Comparison of ENCODE assay signal across 8 cellular contexts in the genomic region with DNA sequence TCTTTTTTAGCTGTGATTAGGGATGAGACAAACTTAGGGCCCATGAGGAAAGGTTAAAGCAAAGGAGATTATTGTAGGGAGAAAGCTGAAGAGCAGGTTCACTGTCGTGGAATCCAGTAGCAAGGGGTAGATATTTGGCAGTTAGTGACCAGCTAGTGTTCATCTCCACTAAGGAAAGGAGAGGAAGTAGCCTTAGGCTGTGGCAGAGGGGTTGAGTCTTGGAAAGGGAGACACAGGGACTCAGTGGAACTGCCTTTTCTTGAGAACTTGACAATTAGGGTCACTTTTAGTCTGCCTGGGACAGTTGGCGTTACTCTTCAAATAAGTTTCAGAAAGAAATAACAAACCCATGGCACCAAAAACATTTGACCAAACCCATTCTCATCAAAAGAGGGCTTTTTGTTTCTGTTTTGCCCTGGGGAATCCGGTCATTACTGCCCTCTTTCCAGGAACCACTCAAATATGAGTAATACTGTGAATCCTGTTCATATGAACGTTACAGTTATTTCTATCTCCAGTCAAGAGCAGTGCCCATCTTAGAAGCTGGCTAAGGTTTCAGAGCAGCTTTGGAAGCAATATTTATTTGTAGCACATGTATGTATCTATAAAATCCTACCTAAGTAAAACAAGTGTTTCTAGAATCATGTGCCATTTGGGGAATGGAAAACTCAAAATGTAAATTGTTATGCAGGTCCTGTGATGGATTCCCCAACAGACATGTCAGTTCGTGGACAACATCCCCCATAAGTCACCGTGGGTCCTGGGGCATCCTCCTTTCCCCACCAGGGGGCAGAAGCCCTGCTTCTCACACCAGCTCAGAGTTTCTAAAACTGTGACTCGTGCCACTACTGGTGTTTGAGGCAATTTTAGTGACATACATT.
DNase-seq lines count a peak whose midpoint lies in the region; ATAC-seq and TF ChIP-seq lines count a peak whose summit lies in the region.

No MANE protein-coding gene starts in this region.

- H3K9ac ChIP-seq in colonic mucosa (ENCODE audit: low read depth in 2 of 2, low read length in 2 of 2) = no peak overlapping the region

- H3K36me3 Mint-ChIP-seq in CD4-positive, CD25-positive, alpha-beta regulatory T cell = no peaks in the 10 kb centered on the region
- peaks cover 6% of the 10 kb centered on the region; the same call in 1 of the 2 replicates for H3K36me3 Mint-ChIP-seq in WTC11

- TF ChIP-seq EP300 in gastroesophageal sphincter (IDR thresholded peaks at IDR 0.05) = no peak

- H3K36me3 ChIP-seq in CD4-positive, CD25-positive, alpha-beta regulatory T cell (ENCODE audit: control insufficient read depth, insufficient read depth, low read length) = no peaks in the 10 kb centered on the region
- H3K36me3 ChIP-seq in colonic mucosa = no peaks in the 10 kb centered on the region
- H3K36me3 ChIP-seq in gastroesophageal sphincter = no peaks in the 10 kb centered on the region

- ATAC-seq in CD4-positive, CD25-positive, alpha-beta regulatory T cell (ENCODE audit: low read depth in 2 of 2) = no peak
- ATAC-seq in GM19372 (IDR thresholded peaks at IDR 0.05; ENCODE audit: low read depth, unreplicated experiment) = peak; percentile 79
- peak; percentile 85 for ATAC-seq in WTC11
- no peak for ATAC-seq in gastroesophageal sphincter

- no peaks in the 10 kb centered on the region for H3K9me3 ChIP-seq in CD4-positive, CD25-positive, alpha-beta regulatory T cell (ENCODE audit: control insufficient read depth in 2 of 2, low read length in 2 of 2)
- no peaks in the 10 kb centered on the region for H3K9me3 ChIP-seq in colonic mucosa
- no peaks in the 10 kb centered on the region for H3K9me3 ChIP-seq in gastroesophageal sphincter

- H3K27ac Mint-ChIP-seq in CD4-positive, CD25-positive, alpha-beta regulatory T cell = no peak overlapping the region
- H3K27ac Mint-ChIP-seq in WTC11 = peak overlapping the region; percentile 13; the same call in 1 of the 2 replicates

- CTCF ChIA-PET in WTC11 (lab: Charles Lee) = interaction anchor here (0.6 to 1.9 kb wide), 18 partner anchors 11 to 370 kb away, joined by 3 to 14 read pairs (median 3); partner anchors contain the start of gene PHLPP1

- WGBS in gastroesophageal sphincter (ENCODE audit: low coverage in 1 of 2), 2 donors = 65 to 67% methylated on average over 7 of the region's 7 CpGs

- H3K4me3 ChIP-seq in CD4-positive, CD25-positive, alpha-beta regulatory T cell (ENCODE audit: low read depth, low read length) = no peak overlapping the region
- no peak overlapping the region for H3K4me3 ChIP-seq in colonic mucosa
- H3K4me3 ChIP-seq in gastroesophageal sphincter = no peak overlapping the region

- intact Hi-C loops in colonic mucosa (cut with DNase I) = loop anchor here (5.0 kb wide), 1 partner anchor 344 kb away; no protein-coding TSS in a partner anchor

- no peak overlapping the region for H3K4me3 Mint-ChIP-seq in CD4-positive, CD25-positive, alpha-beta regulatory T cell
- no peak overlapping the region for H3K4me3 Mint-ChIP-seq in WTC11

- no peak for TF ChIP-seq POLR2A in gastroesophageal sphincter (IDR thresholded peaks at IDR 0.05)

- no peaks in the 10 kb centered on the region for H3K4me1 ChIP-seq in CD4-positive, CD25-positive, alpha-beta regulatory T cell (ENCODE audit: control insufficient read depth, insufficient read depth, low read length, poor library complexity, severe bottlenecking)
- H3K4me1 ChIP-seq in colonic mucosa = no peaks in the 10 kb centered on the region
- peaks cover 0 to 3% (median 0%) of the 10 kb centered on the region in 3 donors for H3K4me1 ChIP-seq in gastroesophageal sphincter

- H3K9me3 Mint-ChIP-seq in CD4-positive, CD25-positive, alpha-beta regulatory T cell = peaks cover 0 to 3% (median 0%) of the 10 kb centered on the region in 7 donors
- H3K9me3 Mint-ChIP-seq in WTC11 = peaks cover 9% of the 10 kb centered on the region

- H3K27me3 ChIP-seq in CD4-positive, CD25-positive, alpha-beta regulatory T cell (ENCODE audit: control insufficient read depth, insufficient read depth, low read length) = peaks cover 5% of the 10 kb centered on the region
- H3K27me3 ChIP-seq in colonic mucosa = no peaks in the 10 kb centered on the region
- H3K27me3 ChIP-seq in gastroesophageal sphincter = peaks cover 5% of the 10 kb centered on the region

- peaks cover 0 to 4% (median 0%) of the 10 kb centered on the region in 4 donors for H3K4me1 Mint-ChIP-seq in CD4-positive, CD25-positive, alpha-beta regulatory T cell
- peaks cover 18% of the 10 kb centered on the region for H3K4me1 Mint-ChIP-seq in WTC11

- TF ChIP-seq CTCF in WTC11 (IDR thresholded peaks at IDR 0.05) (peak; percentile 75), colonic mucosa (IDR thresholded peaks at IDR 0.05) (peak; percentile 70), gastroesophageal sphincter (IDR thresholded peaks at IDR 0.05) (peak in 1 of 4 experiments; percentile 42)

- POLR2A ChIA-PET in WTC11 (lab: Charles Lee) = interaction anchor here (0.7 kb wide), 1 partner anchor 711 kb away, joined by 3 read pairs; no protein-coding TSS in a partner anchor

- no peak overlapping the region for H3K27ac ChIP-seq in CD4-positive, CD25-positive, alpha-beta regulatory T cell (ENCODE audit: insufficient read depth, low read length, poor library complexity, severe bottlenecking)
- H3K27ac ChIP-seq in colonic mucosa (no peak overlapping the region), gastroesophageal sphincter (no peak overlapping the region)

- DNase-seq in CD4-positive, CD25-positive, alpha-beta regulatory T cell = peak; percentile 20 to 80 (median 49)
- peak; percentile 9 for DNase-seq in LHCN-M2 (ENCODE audit: low read depth)
- DNase-seq in WTC11 (ENCODE audit: low spot score) = peak; percentile 78
- peak; percentile 36 for DNase-seq in colonic mucosa
- DNase-seq in pons (ENCODE audit: low spot score) = peak; percentile 21
- no peak for DNase-seq in middle frontal gyrus (ENCODE audit: extremely low spot score, low spot score)

- H3K27me3 Mint-ChIP-seq in CD4-positive, CD25-positive, alpha-beta regulatory T cell = peaks cover 30% of the 10 kb centered on the region
- no peaks in the 10 kb centered on the region for H3K27me3 Mint-ChIP-seq in WTC11 (ENCODE audit: low read depth)

TF ChIP-seq in WTC11, 78 proteins besides CTCF, POLR2A, EP300 and RAD21:
- TF ChIP-seq IRF1 (CRISPR knock-in tag; IDR thresholded peaks at IDR 0.05) (no peak), NFATC4 (CRISPR knock-in tag; IDR thresholded peaks at IDR 0.05) (no peak), EMX1 (CRISPR knock-in tag; IDR thresholded peaks at IDR 0.05) (no peak), USF1 (CRISPR knock-in tag; IDR thresholded peaks at IDR 0.05) (no peak), GABPB1 (CRISPR knock-in tag; IDR thresholded peaks at IDR 0.05) (no peak), SMAD3 (CRISPR knock-in tag; IDR thresholded peaks at IDR 0.05; ENCODE audit: borderline replicate concordance) (no peak)
- TF ChIP-seq, protein P1, sequence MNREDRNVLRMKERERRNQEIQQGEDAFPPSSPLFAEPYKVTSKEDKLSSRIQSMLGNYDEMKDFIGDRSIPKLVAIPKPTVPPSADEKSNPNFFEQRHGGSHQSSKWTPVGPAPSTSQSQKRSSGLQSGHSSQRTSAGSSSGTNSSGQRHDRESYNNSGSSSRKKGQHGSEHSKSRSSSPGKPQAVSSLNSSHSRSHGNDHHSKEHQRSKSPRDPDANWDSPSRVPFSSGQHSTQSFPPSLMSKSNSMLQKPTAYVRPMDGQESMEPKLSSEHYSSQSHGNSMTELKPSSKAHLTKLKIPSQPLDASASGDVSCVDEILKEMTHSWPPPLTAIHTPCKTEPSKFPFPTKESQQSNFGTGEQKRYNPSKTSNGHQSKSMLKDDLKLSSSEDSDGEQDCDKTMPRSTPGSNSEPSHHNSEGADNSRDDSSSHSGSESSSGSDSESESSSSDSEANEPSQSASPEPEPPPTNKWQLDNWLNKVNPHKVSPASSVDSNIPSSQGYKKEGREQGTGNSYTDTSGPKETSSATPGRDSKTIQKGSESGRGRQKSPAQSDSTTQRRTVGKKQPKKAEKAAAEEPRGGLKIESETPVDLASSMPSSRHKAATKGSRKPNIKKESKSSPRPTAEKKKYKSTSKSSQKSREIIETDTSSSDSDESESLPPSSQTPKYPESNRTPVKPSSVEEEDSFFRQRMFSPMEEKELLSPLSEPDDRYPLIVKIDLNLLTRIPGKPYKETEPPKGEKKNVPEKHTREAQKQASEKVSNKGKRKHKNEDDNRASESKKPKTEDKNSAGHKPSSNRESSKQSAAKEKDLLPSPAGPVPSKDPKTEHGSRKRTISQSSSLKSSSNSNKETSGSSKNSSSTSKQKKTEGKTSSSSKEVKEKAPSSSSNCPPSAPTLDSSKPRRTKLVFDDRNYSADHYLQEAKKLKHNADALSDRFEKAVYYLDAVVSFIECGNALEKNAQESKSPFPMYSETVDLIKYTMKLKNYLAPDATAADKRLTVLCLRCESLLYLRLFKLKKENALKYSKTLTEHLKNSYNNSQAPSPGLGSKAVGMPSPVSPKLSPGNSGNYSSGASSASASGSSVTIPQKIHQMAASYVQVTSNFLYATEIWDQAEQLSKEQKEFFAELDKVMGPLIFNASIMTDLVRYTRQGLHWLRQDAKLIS (CRISPR knock-in tag; IDR thresholded peaks at IDR 0.05; ENCODE audit: borderline replicate concordance) = no peak

Comparison
In these comparisons a context has a peak if more than half of its experiments do, and no peak if none do; other contexts are left out.
1. ATAC-seq: peak in GM19372 (single experiment) and WTC11 (single experiment); none in CD4-positive, CD25-positive, alpha-beta regulatory T cell (0 of 2) and gastroesophageal sphincter (single experiment).